Comparison of ENCODE assay signal across 1 cellular context in genomic region chr1:150516050-150516591, GRCh38.
TF ChIP-seq lines count a peak whose summit lies in the region.

No MANE protein-coding gene starts in this region.

TF ChIP-seq in HCT116, 20 proteins besides CTCF, POLR2A, EP300 and RAD21 (continued from another document):
- TF ChIP-seq, protein P1, sequence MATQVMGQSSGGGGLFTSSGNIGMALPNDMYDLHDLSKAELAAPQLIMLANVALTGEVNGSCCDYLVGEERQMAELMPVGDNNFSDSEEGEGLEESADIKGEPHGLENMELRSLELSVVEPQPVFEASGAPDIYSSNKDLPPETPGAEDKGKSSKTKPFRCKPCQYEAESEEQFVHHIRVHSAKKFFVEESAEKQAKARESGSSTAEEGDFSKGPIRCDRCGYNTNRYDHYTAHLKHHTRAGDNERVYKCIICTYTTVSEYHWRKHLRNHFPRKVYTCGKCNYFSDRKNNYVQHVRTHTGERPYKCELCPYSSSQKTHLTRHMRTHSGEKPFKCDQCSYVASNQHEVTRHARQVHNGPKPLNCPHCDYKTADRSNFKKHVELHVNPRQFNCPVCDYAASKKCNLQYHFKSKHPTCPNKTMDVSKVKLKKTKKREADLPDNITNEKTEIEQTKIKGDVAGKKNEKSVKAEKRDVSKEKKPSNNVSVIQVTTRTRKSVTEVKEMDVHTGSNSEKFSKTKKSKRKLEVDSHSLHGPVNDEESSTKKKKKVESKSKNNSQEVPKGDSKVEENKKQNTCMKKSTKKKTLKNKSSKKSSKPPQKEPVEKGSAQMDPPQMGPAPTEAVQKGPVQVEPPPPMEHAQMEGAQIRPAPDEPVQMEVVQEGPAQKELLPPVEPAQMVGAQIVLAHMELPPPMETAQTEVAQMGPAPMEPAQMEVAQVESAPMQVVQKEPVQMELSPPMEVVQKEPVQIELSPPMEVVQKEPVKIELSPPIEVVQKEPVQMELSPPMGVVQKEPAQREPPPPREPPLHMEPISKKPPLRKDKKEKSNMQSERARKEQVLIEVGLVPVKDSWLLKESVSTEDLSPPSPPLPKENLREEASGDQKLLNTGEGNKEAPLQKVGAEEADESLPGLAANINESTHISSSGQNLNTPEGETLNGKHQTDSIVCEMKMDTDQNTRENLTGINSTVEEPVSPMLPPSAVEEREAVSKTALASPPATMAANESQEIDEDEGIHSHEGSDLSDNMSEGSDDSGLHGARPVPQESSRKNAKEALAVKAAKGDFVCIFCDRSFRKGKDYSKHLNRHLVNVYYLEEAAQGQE (IDR thresholded peaks at IDR 0.05; ENCODE audit: low read depth): no peak
- TF ChIP-seq FOSL1 (IDR thresholded peaks at IDR 0.05; ENCODE audit: low read depth) (no peak), POLR2AphosphoS5 (IDR thresholded peaks at IDR 0.05; ENCODE audit: low read depth, low read length) (no peak), CBX3 (IDR thresholded peaks at IDR 0.05; ENCODE audit: low read depth) (no peak), SRF (IDR thresholded peaks at IDR 0.05; ENCODE audit: low read depth) (no peak), SP1 (IDR thresholded peaks at IDR 0.05; ENCODE audit: low read depth) (no peak)
- TF ChIP-seq, protein P2, sequence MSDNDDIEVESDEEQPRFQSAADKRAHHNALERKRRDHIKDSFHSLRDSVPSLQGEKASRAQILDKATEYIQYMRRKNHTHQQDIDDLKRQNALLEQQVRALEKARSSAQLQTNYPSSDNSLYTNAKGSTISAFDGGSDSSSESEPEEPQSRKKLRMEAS (IDR thresholded peaks at IDR 0.05): no peak
